Comparison of ENCODE assay signal across 18 cellular contexts in the genomic region with DNA sequence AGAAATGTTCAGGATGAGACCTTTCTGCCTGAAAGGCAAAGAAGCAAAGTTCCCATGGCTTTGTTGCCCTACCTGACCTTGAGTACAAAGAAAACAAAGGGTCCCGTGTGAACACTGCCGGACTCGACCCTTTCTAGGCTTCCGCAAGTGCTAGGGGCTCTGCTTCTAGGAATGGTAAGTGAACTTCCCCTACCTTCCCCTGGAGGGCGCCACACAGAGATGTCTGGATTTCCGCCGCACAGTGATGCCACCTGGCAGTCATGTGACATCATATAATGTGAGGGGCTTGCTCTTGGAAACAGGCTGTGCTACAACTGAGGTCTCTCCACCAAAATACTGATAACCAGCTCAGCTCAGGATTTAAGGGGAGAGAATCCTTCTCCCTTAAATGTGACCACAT. TPM values are rescaled to one million over a fixed set of nuclear protein-coding genes. Genes with fewer than 3 reads are reported as not detected.
DNase-seq lines count a peak whose midpoint lies in the region; ATAC-seq, FAIRE-seq and TF ChIP-seq lines count a peak whose summit lies in the region.
"Had no signal": no experiment of that assay in that cellular context is flagged by ENCODE, and none has a peak within 500 bp of the region (broad histone marks: within the 10 kb centered on the region; RNA-seq: fewer than 3 reads in every experiment).

No MANE protein-coding gene starts in this region.

- peak in 1 of 2 experiments; percentile 16; a peak in 2 of 4 replicates for TF ChIP-seq RAD21 in K562 (CRISPR knock-in tag; conservative IDR thresholded peaks at IDR 0.05 in 1 of 2, IDR thresholded peaks at IDR 0.05 in 1 of 2)

- H3K4me3 ChIP-seq in LNCaP clone FGC (ENCODE audit: low read depth, low read length) (no peak overlapping the region), K562 (no peak overlapping the region), smooth muscle cell (no peak overlapping the region)
- H3K4me3 ChIP-seq: heart left ventricle had no signal

- in situ Hi-C loops in K562 (cut with MboI): no loop called here

- H3K4me2 ChIP-seq in K562 (ENCODE audit: insufficient read depth, low read length) (no peak overlapping the region), smooth muscle cell (no peak overlapping the region)

- no peaks in the 10 kb centered on the region for H3K9me3 Mint-ChIP-seq in activated naive CD4-positive, alpha-beta T cell treated with anti-CD3 and anti-CD28 coated beads for 36 hours

- ATAC-seq in K562: peak; percentile 59
- no peak for ATAC-seq in GM21825 (IDR thresholded peaks at IDR 0.05; ENCODE audit: unreplicated experiment)
- ATAC-seq: heart left ventricle had no signal

- peaks cover 13% of the 10 kb centered on the region for H3K4me1 Mint-ChIP-seq in activated naive CD4-positive, alpha-beta T cell treated with anti-CD3 and anti-CD28 coated beads for 36 hours (ENCODE audit: low read depth)

- H3K4me1 ChIP-seq in K562 (replicated peaks in 1 of 2; ENCODE audit: control insufficient read depth in 2 of 2, insufficient read depth in 2 of 2, low read length in 2 of 2) (peaks cover 3 to 7% of the 10 kb centered on the region in 2 experiments; a peak in 2 of 5 replicates), smooth muscle cell (ENCODE audit: low read depth) (no peaks in the 10 kb centered on the region)
- H3K4me1 ChIP-seq: heart left ventricle had no signal

- WGBS in K562 (ENCODE audit: insufficient coverage, low coverage, missing lambda C conversion rate): 56% methylated on average over 7 of the region's 7 CpGs
- WGBS in smooth muscle cell (ENCODE audit: low lambda C conversion rate): 86% methylated on average over 7 of the region's 7 CpGs

- no peak overlapping the region for H3K27ac Mint-ChIP-seq in activated naive CD4-positive, alpha-beta T cell treated with anti-CD3 and anti-CD28 coated beads for 36 hours

- FAIRE-seq in K562 (lab: Jason Lieb, UNC): peak; percentile 37
- FAIRE-seq: GM12891, small intestine had no signal

- no peaks in the 10 kb centered on the region for H4K20me1 ChIP-seq in K562 (replicated peaks; ENCODE audit: control insufficient read depth, insufficient read depth, low read length)
- no peaks in the 10 kb centered on the region for H4K20me1 ChIP-seq in smooth muscle cell (ENCODE audit: low read depth)

- H3K27me3 ChIP-seq in K562 (ENCODE audit: control insufficient read depth in 2 of 2, insufficient read depth in 2 of 2, low read length in 2 of 2) (peaks cover 7 to 19% of the 10 kb centered on the region in 2 experiments; a peak in 3 of 5 replicates), smooth muscle cell (ENCODE audit: low read depth) (no peaks in the 10 kb centered on the region)

- no peaks in the 10 kb centered on the region for H3K9me3 ChIP-seq in K562 (replicated peaks; ENCODE audit: control insufficient read depth, insufficient read depth, low read depth, low read length)
- H3K9me3 ChIP-seq in smooth muscle cell (replicated peaks; ENCODE audit: low read depth): no peaks in the 10 kb centered on the region
- H3K9me3 ChIP-seq: heart left ventricle had no signal

- H3K27me3 Mint-ChIP-seq in activated naive CD4-positive, alpha-beta T cell treated with anti-CD3 and anti-CD28 coated beads for 36 hours (ENCODE audit: low read depth): peaks cover 15% of the 10 kb centered on the region

- no peaks in the 10 kb centered on the region for H3K9me1 ChIP-seq in K562 (ENCODE audit: control insufficient read depth, insufficient read depth, low read length)

- no peak overlapping the region for H3K9ac ChIP-seq in K562 (ENCODE audit: insufficient read depth in 1 of 2, low read depth in 2 of 2, low read length in 2 of 2)
- H3K9ac ChIP-seq in smooth muscle cell (ENCODE audit: low read depth): no peak overlapping the region

- intact Hi-C loops in activated naive CD4-positive, alpha-beta T cell treated with anti-CD3 and anti-CD28 coated beads for 36 hours (cut with micrococcal nuclease): no loop called here
- intact Hi-C loops in K562 (cut with micrococcal nuclease): loop anchor here (5.0 kb wide), 1 partner anchor 72 kb away; no protein-coding TSS in a partner anchor

- H3K27ac ChIP-seq in K562 (ENCODE audit: extremely low read depth, low read depth, low read length) (no peak overlapping the region), smooth muscle cell (ENCODE audit: low read depth) (no peak overlapping the region)
- H3K27ac ChIP-seq: heart left ventricle had no signal

- H2AFZ ChIP-seq in K562 (ENCODE audit: low read depth, low read length): no peak overlapping the region
- H2AFZ ChIP-seq in smooth muscle cell (ENCODE audit: low read depth): no peak overlapping the region

- no peak for TF ChIP-seq POLR2A in K562 (conservative IDR thresholded peaks at IDR 0.05)

- H3K36me3 ChIP-seq in K562 (ENCODE audit: control insufficient read depth, insufficient read depth, low read length) (no peaks in the 10 kb centered on the region), smooth muscle cell (ENCODE audit: low read depth) (no peaks in the 10 kb centered on the region)
- H3K36me3 ChIP-seq: heart left ventricle had no signal

- POLR2A ChIA-PET in K562 (lab: Yijun Ruan, JAX): interaction anchor here (0.9 kb wide), 1 partner anchor 13 kb away, joined by 3 read pairs; no protein-coding TSS in a partner anchor

- TF ChIP-seq CTCF in LNCaP clone FGC (IDR thresholded peaks at IDR 0.05; ENCODE audit: control insufficient read depth, extremely low read depth, insufficient read depth) (0 out of 2 replicates have a peak, but pooled peaks have one; percentile 2), K562 (IDR thresholded peaks at IDR 0.05 in 2 of 3, conservative IDR thresholded peaks at IDR 0.05 in 1 of 3; ENCODE audit: insufficient read depth in 2 of 3, low read depth in 1 of 3, low read length in 3 of 3) (peak; percentile 43 to 59 (median 52)), smooth muscle cell (IDR thresholded peaks at IDR 0.05; ENCODE audit: borderline replicate concordance, insufficient read depth, poor library complexity, severe bottlenecking) (peak; percentile 20)

- no peaks in the 10 kb centered on the region for H3F3A ChIP-seq in smooth muscle cell (ENCODE audit: low read depth)

- no peaks in the 10 kb centered on the region for H3K36me3 Mint-ChIP-seq in activated naive CD4-positive, alpha-beta T cell treated with anti-CD3 and anti-CD28 coated beads for 36 hours (ENCODE audit: low read depth)

- TF ChIP-seq EP300 in K562 (IDR thresholded peaks at IDR 0.05; ENCODE audit: low read length): no peak

- CTCF ChIA-PET in activated naive CD4-positive, alpha-beta T cell treated with anti-CD3 and anti-CD28 coated beads for 36 hours (lab: Charles Lee): interaction anchor here (0.6 to 3.7 kb wide), 6 partner anchors 10 to 91 kb away, joined by 3 to 18 read pairs (median 4); no protein-coding TSS in a partner anchor
- CTCF ChIA-PET in K562 (lab: Yijun Ruan, JAX; ENCODE audit: low intra/inter-chr PET ratio): no interaction called here

- no TSS peak for BruUV-seq in K562 (replicated peaks; lab: Mats Ljungman, UMichigan)

- DNase-seq in activated naive CD4-positive, alpha-beta T cell treated with anti-CD3 and anti-CD28 coated beads for 36 hours: peak; percentile 29
- DNase-seq in activated naive CD4-positive, alpha-beta T cell treated with Interleukin-2 at 50 U/mL for 16 hours: no peak
- no peak for DNase-seq in LNCaP clone FGC (ENCODE audit: low read depth)
- DNase-seq in K562 (ENCODE audit: extremely low read depth in 1 of 4, low spot score in 3 of 4): no peak
- no peak for DNase-seq in smooth muscle cell (lab: John Stamatoyannopoulos, UW; ENCODE audit: unreplicated experiment)
- DNase-seq in stimulated activated CD4-positive, alpha-beta T cell treated with anti-CD3 and anti-CD28 coated beads, Interleukin-1b, Interleukin-23, amount 100 ng/mL, for 48 hours: no peak
- no peak for DNase-seq in mucosa of gallbladder (ENCODE audit: low spot score)
- DNase-seq: activated T-cell treated with anti-CD3 and anti-CD28 coated beads, Interleukin-2, amount 50 U/mL, for 1 hour; DMS 273 treated with DMSO at 0.1 percent for 48 hours; heart left ventricle; kidney glomerular epithelial cell; midbrain; NCI-H345; small intestine had no signal

- H3K79me2 ChIP-seq in K562 (ENCODE audit: control insufficient read depth, insufficient read depth, low read length) (no peaks in the 10 kb centered on the region), smooth muscle cell (ENCODE audit: low read depth) (no peaks in the 10 kb centered on the region)

- no peak overlapping the region for H3K4me3 Mint-ChIP-seq in activated naive CD4-positive, alpha-beta T cell treated with anti-CD3 and anti-CD28 coated beads for 36 hours

TF ChIP-seq in K562, 482 proteins besides CTCF, POLR2A, EP300 and RAD21 (continues in another document):
- no peak for TF ChIP-seq POLR2H (tag; IDR thresholded peaks at IDR 0.05; ENCODE audit: low read depth)
- peak; percentile 48; the same call in 1 of the 2 replicates for TF ChIP-seq RAD51 (IDR thresholded peaks at IDR 0.05; ENCODE audit: borderline replicate concordance, low read depth)
- TF ChIP-seq ZNF324 (CRISPR knock-in tag; IDR thresholded peaks at IDR 0.05): no peak
- no peak for TF ChIP-seq RFX1 (IDR thresholded peaks at IDR 0.05)

RNA-seq across cellular contexts. Expression of a gene that starts 56.6 kb away (rescaled TPM):
- total RNA-seq in activated naive CD4-positive, alpha-beta T cell treated with anti-CD3 and anti-CD28 coated beads for 36 hours: not detected
- total RNA-seq in K562 (2011; cell fraction: chromatin; rRNA removed; ENCODE audit: low replicate concordance): not detected in 2 replicates
- total RNA-seq in K562 (2011; cell fraction: nucleolus; rRNA removed): not detected in 2 replicates
- total RNA-seq in K562 (2011; cell fraction: nucleoplasm; rRNA removed): not detected in 2 replicates
- total RNA-seq in K562 (2014; rRNA removed) (not detected in 2 replicates), K562 (2014; rRNA removed; fragmentation: Illumina TruSeq; extraction: Trizol) (not detected in 2 replicates), K562 (2015; rRNA removed; fragmentation: Illumina TruSeq; extraction: Trizol) (not detected in 2 replicates), K562 (2021) (not detected in 2 replicates), smooth muscle cell (0.31 TPM in 1 of 2 replicates, not detected in the other), mucosa of gallbladder (3.2 TPM)
- polyA plus RNA-seq in K562 (2011; rRNA removed) (not detected in 2 replicates), K562 (2014; fragmentation: Illumina TruSeq; extraction: Trizol) (not detected in 2 replicates), K562 (2014; fragmentation: Nextera tagmentation; extraction: Ambion mirVana) (not detected), K562 (2014; rRNA removed) (not detected in 2 replicates), smooth muscle cell (0.40 and 0.83 TPM in 2 replicates)
- not detected in 2 replicates for polyA plus RNA-seq in K562 (2011; cell fraction: cytosol; rRNA removed)
- 0.25 TPM in 1 of 2 replicates, not detected in the other for polyA plus RNA-seq in K562 (2011; cell fraction: nucleus; rRNA removed)
- 0.50 TPM in 1 of 2 replicates, not detected in the other for polyA plus RNA-seq in K562 (2012)
- not detected in 2 replicates for polyA minus RNA-seq in K562 (2011; rRNA and poly(A)+ RNA removed)
- not detected in 2 replicates for polyA minus RNA-seq in K562 (2011; cell fraction: cytosol; rRNA and poly(A)+ RNA removed)
- not detected in 2 replicates for polyA minus RNA-seq in K562 (2011; cell fraction: nucleus; rRNA and poly(A)+ RNA removed)
- total RNA-seq: cerebellum, RPMI7951 had no signal

Comparison
In these comparisons a context has a peak if more than half of its experiments do, and no peak if none do; other contexts are left out.
1. CTCF ChIP-seq: peak in every context shown above with its lines; median percentile 52 in K562; 20 in smooth muscle cell; 2 in LNCaP clone FGC.